ENCODE assay signal across 8 cellular contexts in the genomic region with DNA sequence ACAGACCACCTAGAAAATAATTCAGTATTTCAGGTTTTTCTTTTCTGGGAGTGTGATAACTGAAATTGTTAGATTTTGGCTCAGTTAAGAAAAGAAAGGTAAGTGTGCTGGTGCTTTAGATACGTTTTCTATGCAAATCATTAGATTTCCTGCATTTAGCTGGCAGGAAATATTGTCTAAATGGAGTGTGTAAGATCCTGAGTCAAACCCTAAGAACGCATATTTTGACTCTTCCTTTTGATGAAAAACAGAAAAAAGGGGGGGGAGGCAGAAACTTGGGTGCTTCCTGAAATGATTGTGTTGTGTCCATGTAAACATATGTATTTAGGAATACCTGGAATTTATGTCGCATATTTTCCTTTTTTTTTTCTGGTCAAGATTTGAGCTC. TPM values are rescaled to one million over a fixed set of nuclear protein-coding genes. Genes with fewer than 3 reads are reported as not detected.
A peak's percentile ranks its signal among the peaks of the same experiment; 100 is the strongest.
DNase-seq lines count a peak whose midpoint lies in the region; ATAC-seq, FAIRE-seq and TF ChIP-seq lines count a peak whose summit lies in the region.

No MANE protein-coding gene starts in this region.

- H3K79me2 ChIP-seq in keratinocyte (ENCODE audit: control insufficient read depth, insufficient read depth, low read length): peaks cover 16% of the 10 kb centered on the region

- H3K4me3 ChIP-seq in keratinocyte (ENCODE audit: control insufficient read depth in 2 of 3, extremely low read depth in 1 of 3, insufficient read depth in 2 of 3, low read depth in 1 of 3, low read length in 3 of 3) (peak overlapping the region; percentile 63 to 94 (median 91)), thoracic aorta (peak overlapping the region; percentile 95)

- H3K4me1 ChIP-seq in keratinocyte (ENCODE audit: control insufficient read depth, extremely low read depth, insufficient read depth, low read length): peaks cover 36% of the 10 kb centered on the region
- H3K4me1 ChIP-seq in thoracic aorta (ENCODE audit: control insufficient read depth in 1 of 2, low read depth in 2 of 2): peaks cover 34 to 48% of the 10 kb centered on the region in 2 donors

- peak overlapping the region; percentile 70 for H3K9ac ChIP-seq in keratinocyte (ENCODE audit: control insufficient read depth, extremely low read depth, insufficient read depth, low read length)

- DNase-seq in activated CD4-positive, alpha-beta T cell treated with anti-CD3 and anti-CD28 coated beads, Interleukin-2, amount 10 ng/mL, durations not matched to agents 7 days and 5 days: no peak
- DNase-seq in activated CD4-positive, alpha-beta T cell treated with anti-CD3 and anti-CD28 coated beads, Interleukin-2, amount 50 U/mL, for 48 hours: no peak
- no peak for DNase-seq in activated naive CD8-positive, alpha-beta T cell treated with anti-CD3 and anti-CD28 coated beads for 36 hours
- DNase-seq in keratinocyte (ENCODE audit: low read depth, low spot score) (no peak), thoracic aorta (ENCODE audit: low spot score) (no peak), NOMO-1 treated with dmso at 0.1 percent for 144 hours (lab: John Stamatoyannopoulos, UW; ENCODE audit: unreplicated experiment) (no peak), putamen (ENCODE audit: low spot score) (no peak)

- H3K9me3 ChIP-seq in keratinocyte (ENCODE audit: control insufficient read depth, low read depth, low read length) (no peaks in the 10 kb centered on the region), thoracic aorta (no peaks in the 10 kb centered on the region)

- H3K27me3 Mint-ChIP-seq in activated CD4-positive, alpha-beta T cell treated with anti-CD3 and anti-CD28 coated beads, Interleukin-2, amount 10 ng/mL, durations not matched to agents 7 days and 5 days: no peaks in the 10 kb centered on the region
- no peaks in the 10 kb centered on the region for H3K27me3 Mint-ChIP-seq in activated naive CD8-positive, alpha-beta T cell treated with anti-CD3 and anti-CD28 coated beads for 36 hours

- FAIRE-seq in keratinocyte (lab: Jason Lieb, UNC): no peak

- no peak for ATAC-seq in thoracic aorta (ENCODE audit: insufficient number of reproducible peaks, low FRiP score, low read depth)
- ATAC-seq in GM21381 (IDR thresholded peaks at IDR 0.05; ENCODE audit: unreplicated experiment): no peak

- H3K4me2 ChIP-seq in keratinocyte (ENCODE audit: control insufficient read depth, extremely low read depth, insufficient read depth, low read depth, low read length): peak overlapping the region; percentile 91

- no peaks in the 10 kb centered on the region for H3K9me3 Mint-ChIP-seq in activated CD4-positive, alpha-beta T cell treated with anti-CD3 and anti-CD28 coated beads, Interleukin-2, amount 10 ng/mL, durations not matched to agents 7 days and 5 days
- no peaks in the 10 kb centered on the region for H3K9me3 Mint-ChIP-seq in activated naive CD8-positive, alpha-beta T cell treated with anti-CD3 and anti-CD28 coated beads for 36 hours

- CTCF ChIA-PET in activated CD4-positive, alpha-beta T cell treated with anti-CD3 and anti-CD28 coated beads, Interleukin-2, amount 10 ng/mL, durations not matched to agents 7 days and 5 days (lab: Charles Lee): interaction anchor here (0.6 to 0.8 kb wide), 2 partner anchors 70 to 106 kb away, joined by 3 read pairs; no protein-coding TSS in a partner anchor

- no peaks in the 10 kb centered on the region for H4K20me1 ChIP-seq in keratinocyte (ENCODE audit: control insufficient read depth, extremely low read depth, insufficient read depth, low read length)

- H3K36me3 ChIP-seq in keratinocyte (ENCODE audit: control insufficient read depth in 2 of 2, extremely low read depth in 1 of 2, insufficient read depth in 2 of 2, low read length in 2 of 2): no peaks in the 10 kb centered on the region
- H3K36me3 ChIP-seq in thoracic aorta: no peaks in the 10 kb centered on the region

- H3K4me1 Mint-ChIP-seq in activated CD4-positive, alpha-beta T cell treated with anti-CD3 and anti-CD28 coated beads, Interleukin-2, amount 10 ng/mL, durations not matched to agents 7 days and 5 days: peaks cover 55% of the 10 kb centered on the region
- H3K4me1 Mint-ChIP-seq in activated naive CD8-positive, alpha-beta T cell treated with anti-CD3 and anti-CD28 coated beads for 36 hours: peaks cover 55% of the 10 kb centered on the region

- H3K9me1 ChIP-seq in keratinocyte (ENCODE audit: control insufficient read depth, extremely low read depth, insufficient read depth, low read length): no peaks in the 10 kb centered on the region

- POLR2A ChIA-PET in activated CD4-positive, alpha-beta T cell treated with anti-CD3 and anti-CD28 coated beads, Interleukin-2, amount 10 ng/mL, durations not matched to agents 7 days and 5 days (lab: Charles Lee): no interaction called here

- H3K36me3 Mint-ChIP-seq in activated CD4-positive, alpha-beta T cell treated with anti-CD3 and anti-CD28 coated beads, Interleukin-2, amount 10 ng/mL, durations not matched to agents 7 days and 5 days (ENCODE audit: low read depth): peaks cover 13% of the 10 kb centered on the region
- H3K36me3 Mint-ChIP-seq in activated naive CD8-positive, alpha-beta T cell treated with anti-CD3 and anti-CD28 coated beads for 36 hours: peaks cover 5% of the 10 kb centered on the region

- H2AFZ ChIP-seq in keratinocyte (ENCODE audit: control insufficient read depth, low read length): peak overlapping the region; percentile 59

- H3K27ac Mint-ChIP-seq in activated CD4-positive, alpha-beta T cell treated with anti-CD3 and anti-CD28 coated beads, Interleukin-2, amount 10 ng/mL, durations not matched to agents 7 days and 5 days: peak overlapping the region; percentile 87
- H3K27ac Mint-ChIP-seq in activated naive CD8-positive, alpha-beta T cell treated with anti-CD3 and anti-CD28 coated beads for 36 hours: peak overlapping the region; percentile 88

- H3K27me3 ChIP-seq in keratinocyte (ENCODE audit: control insufficient read depth, extremely low read depth, insufficient read depth, low read length) (no peaks in the 10 kb centered on the region), thoracic aorta (replicated peaks; ENCODE audit: insufficient read depth) (no peaks in the 10 kb centered on the region)

- H3K4me3 Mint-ChIP-seq in activated CD4-positive, alpha-beta T cell treated with anti-CD3 and anti-CD28 coated beads, Interleukin-2, amount 10 ng/mL, durations not matched to agents 7 days and 5 days: peak overlapping the region; percentile 94
- peak overlapping the region; percentile 89 for H3K4me3 Mint-ChIP-seq in activated naive CD8-positive, alpha-beta T cell treated with anti-CD3 and anti-CD28 coated beads for 36 hours

- TF ChIP-seq CTCF in keratinocyte (optimal IDR thresholded peaks at IDR 0.05 in 1 of 3, IDR thresholded peaks at IDR 0.05 in 1 of 3, conservative IDR thresholded peaks at IDR 0.05 in 1 of 3; ENCODE audit: extremely low read depth in 1 of 3, insufficient read depth in 2 of 3, low read length in 3 of 3) (no peak), thoracic aorta (IDR thresholded peaks at IDR 0.05) (no peak)

- H3K27ac ChIP-seq in keratinocyte (ENCODE audit: control insufficient read depth, insufficient read depth, low read length): no peak overlapping the region
- peak overlapping the region; percentile 92 to 94 for H3K27ac ChIP-seq in thoracic aorta

- dilution Hi-C loops in keratinocyte (cut with MboI; ENCODE audit: extremely low pct_ligation_motif_present, low sequenced_read_pairs): loop anchor here (25.0 kb wide), 1 partner anchor 204 kb away; no protein-coding TSS in a partner anchor

RNA-seq across cellular contexts. Expression of a gene that starts 1.2 kb away (rescaled TPM):
- 10 to 100 TPM; 26.0 to 27.5 TPM for total RNA-seq in activated CD4-positive, alpha-beta T cell treated with anti-CD3 and anti-CD28 coated beads, Interleukin-2, amount 10 ng/mL, durations not matched to agents 7 days and 5 days
- 10 to 100 TPM; 12.8 TPM for total RNA-seq in activated naive CD8-positive, alpha-beta T cell treated with anti-CD3 and anti-CD28 coated beads for 36 hours
- 3.6 to 12.2 TPM (median 7.6 TPM) in 3 replicates for polyA plus RNA-seq in keratinocyte
- 2.8 TPM for polyA plus RNA-seq in keratinocyte (2011; ENCODE audit: low read depth)
- polyA plus RNA-seq in keratinocyte (2011; cell fraction: cytosol; rRNA removed): 6.6 and 7.3 TPM in 2 replicates
- 6.1 and 8.2 TPM in 2 replicates for polyA plus RNA-seq in keratinocyte (2011; cell fraction: nucleus; rRNA removed)
- 3.0 and 12.6 TPM in 2 replicates for polyA plus RNA-seq in keratinocyte (2012; ENCODE audit: low replicate concordance)
- polyA minus RNA-seq in keratinocyte: 3.6 to 10.9 TPM (median 5.2 TPM) in 3 replicates
- 3.5 TPM for polyA minus RNA-seq in keratinocyte (2011; cell fraction: cytosol; rRNA and poly(A)+ RNA removed)
- 2.2 and 3.3 TPM in 2 replicates for polyA minus RNA-seq in keratinocyte (2011; cell fraction: nucleus; rRNA and poly(A)+ RNA removed)
- total RNA-seq in thoracic aorta: 10 to 100 TPM; 85.3 to 90.2 TPM

RNA-seq across cellular contexts. Expression of a gene that starts 29.9 kb away (rescaled TPM):
- 100 to 1,000 TPM; 121 to 122 TPM for total RNA-seq in activated CD4-positive, alpha-beta T cell treated with anti-CD3 and anti-CD28 coated beads, Interleukin-2, amount 10 ng/mL, durations not matched to agents 7 days and 5 days
- total RNA-seq in activated naive CD8-positive, alpha-beta T cell treated with anti-CD3 and anti-CD28 coated beads for 36 hours: 100 to 1,000 TPM; 232 to 249 TPM
- 251 to 304 TPM (median 266 TPM) in 3 replicates for polyA plus RNA-seq in keratinocyte
- polyA plus RNA-seq in keratinocyte (2011; ENCODE audit: low read depth): 25.9 TPM
- polyA plus RNA-seq in keratinocyte (2011; cell fraction: cytosol; rRNA removed): 167 and 288 TPM in 2 replicates
- 127 and 160 TPM in 2 replicates for polyA plus RNA-seq in keratinocyte (2011; cell fraction: nucleus; rRNA removed)
- polyA plus RNA-seq in keratinocyte (2012; ENCODE audit: low replicate concordance): 84.3 and 187 TPM in 2 replicates
- 181 to 213 TPM (median 205 TPM) in 3 replicates for polyA minus RNA-seq in keratinocyte
- 120 TPM for polyA minus RNA-seq in keratinocyte (2011; cell fraction: cytosol; rRNA and poly(A)+ RNA removed)
- 69.7 and 85.3 TPM in 2 replicates for polyA minus RNA-seq in keratinocyte (2011; cell fraction: nucleus; rRNA and poly(A)+ RNA removed)
- 10 to 100 TPM; 64.4 to 77.6 TPM for total RNA-seq in thoracic aorta

RNA-seq across cellular contexts. Expression of a gene that starts 43.0 kb away (rescaled TPM):
- total RNA-seq in activated CD4-positive, alpha-beta T cell treated with anti-CD3 and anti-CD28 coated beads, Interleukin-2, amount 10 ng/mL, durations not matched to agents 7 days and 5 days: 10 to 100 TPM; 19.0 to 20.1 TPM
- total RNA-seq in activated naive CD8-positive, alpha-beta T cell treated with anti-CD3 and anti-CD28 coated beads for 36 hours: 10 to 100 TPM; 63.4 to 63.8 TPM
- polyA plus RNA-seq in keratinocyte: 17.0 to 27.6 TPM (median 20.9 TPM) in 3 replicates
- 16.3 TPM for polyA plus RNA-seq in keratinocyte (2011; ENCODE audit: low read depth)
- 18.0 and 35.0 TPM in 2 replicates for polyA plus RNA-seq in keratinocyte (2011; cell fraction: cytosol; rRNA removed)
- 29.9 and 35.9 TPM in 2 replicates for polyA plus RNA-seq in keratinocyte (2011; cell fraction: nucleus; rRNA removed)
- polyA plus RNA-seq in keratinocyte (2012; ENCODE audit: low replicate concordance): 11.3 and 18.1 TPM in 2 replicates
- 6.4 to 20.1 TPM (median 15.6 TPM) in 3 replicates for polyA minus RNA-seq in keratinocyte
- 8.8 TPM for polyA minus RNA-seq in keratinocyte (2011; cell fraction: cytosol; rRNA and poly(A)+ RNA removed)
- 5.0 and 6.8 TPM in 2 replicates for polyA minus RNA-seq in keratinocyte (2011; cell fraction: nucleus; rRNA and poly(A)+ RNA removed)
- 10 to 100 TPM in 1 of 2 donors, 1 to 10 TPM in 1; 9.5 to 16.1 TPM for total RNA-seq in thoracic aorta
